ENCODE assay signal across 15 cellular contexts in genomic region chr11:120893431-120894206, GRCh38.
A peak's percentile ranks its signal among the peaks of the same experiment; 100 is the strongest.
DNase-seq lines count a peak whose midpoint lies in the region; ATAC-seq and TF ChIP-seq lines count a peak whose summit lies in the region.
"Had no signal": no experiment of that assay in that cellular context is flagged by ENCODE, and none has a peak within 500 bp of the region (broad histone marks: within the 10 kb centered on the region; RNA-seq: fewer than 3 reads in every experiment).

No MANE protein-coding gene starts in this region.

- DNase-seq in DMS53 (lab: John Stamatoyannopoulos, UW), result peak; percentile 25
- no peak for DNase-seq in DMS53 treated with DMSO at 0.1 percent for 48 hours (lab: John Stamatoyannopoulos, UW; ENCODE audit: unreplicated experiment)
- DNase-seq in epithelial cell of esophagus (ENCODE audit: low read depth), result peak; percentile 23
- no peak for DNase-seq in KBM-7
- DNase-seq in OCI-M2 (lab: John Stamatoyannopoulos, UW; ENCODE audit: unreplicated experiment), result no peak
- DNase-seq in GDM1 (lab: John Stamatoyannopoulos, UW), result no peak
- DNase-seq: activated B cell treated with CpG ODN at 0.5 μM for 24 hours; activated CD8-positive, alpha-beta memory T cell treated with anti-CD3 and anti-CD28 coated beads, Interleukin-2, amount 50 U/mL, for 48 hours; CD8-positive, alpha-beta memory T cell; mesendoderm; NCI-H2029 treated with DMSO at 0.1 percent for 48 hours; thyroid gland had no signal

- ATAC-seq in GM21576 (IDR thresholded peaks at IDR 0.05; ENCODE audit: unreplicated experiment), result peak; percentile 66
- peak; percentile 49 for ATAC-seq in HG03103 (IDR thresholded peaks at IDR 0.05; ENCODE audit: low read depth, unreplicated experiment)

- TF ChIP-seq CTCF in epithelial cell of esophagus (IDR thresholded peaks at IDR 0.05; ENCODE audit: insufficient read depth, low read depth, low read length, missing control alignments), result no peak

- H3K4me3 ChIP-seq in epithelial cell of esophagus (ENCODE audit: low read length), result no peak overlapping the region
- H3K4me3 ChIP-seq: smooth muscle cell, thyroid gland had no signal

- in situ Hi-C loops in KBM-7 (cut with MboI; ENCODE audit: low pct_unique_long_range_greater_than_20kb, low sequenced_read_pairs), result no loop called here

Comparison
In these comparisons a context has a peak if more than half of its experiments do, and no peak if none do; other contexts are left out.
1. DNase-seq: peak in DMS53 (single experiment) and epithelial cell of esophagus (single experiment); none in DMS53 treated with DMSO at 0.1 percent for 48 hours (single experiment), KBM-7 (single experiment), OCI-M2 (single experiment) and GDM1 (single experiment).